Comparison of ENCODE assay signal across 17 cellular contexts in genomic region chr2:96108578-96109561, GRCh38. TPM values are rescaled to one million over a fixed set of nuclear protein-coding genes. Genes with fewer than 3 reads are reported as not detected.
A peak's percentile ranks its signal among the peaks of the same experiment; 100 is the strongest.
DNase-seq lines count a peak whose midpoint lies in the region; ATAC-seq and TF ChIP-seq lines count a peak whose summit lies in the region.
"Had no signal": no experiment of that assay in that cellular context is flagged by ENCODE, and none has a peak within 500 bp of the region (broad histone marks: within the 10 kb centered on the region; RNA-seq: fewer than 3 reads in every experiment).

No MANE protein-coding gene starts in this region.

- intact Hi-C loops in ascending aorta (cut with DNase I) = no loop called here

- 0 out of 22 replicates have a peak, but pooled peaks cover 0 to 2% (median 0%) of the 10 kb centered on the region in 11 experiments for H3K27me3 ChIP-seq in BLaER1 treated with 17β-estradiol and CSF1 and Interleukin-3, amounts not matched to agents 10 nM and 100 nM
- H3K27me3 ChIP-seq in cardiac muscle cell (no peaks in the 10 kb centered on the region), ascending aorta (no peaks in the 10 kb centered on the region)
- H3K27me3 ChIP-seq: dorsolateral prefrontal cortex, hepatocyte had no signal

- no peaks in the 10 kb centered on the region; a peak in 1 of 22 replicates for H4K20me1 ChIP-seq in BLaER1 treated with 17β-estradiol and CSF1 and Interleukin-3, amounts not matched to agents 10 nM and 100 nM

- H3K4me1 Mint-ChIP-seq in nephron progenitor cell = peaks cover 39% of the 10 kb centered on the region

- DNase-seq in cardiac muscle cell (ENCODE audit: low read depth in 1 of 2, low spot score in 1 of 2) = peak; percentile 38 to 86
- DNase-seq in nephron progenitor cell = peak; percentile 70
- DNase-seq in ascending aorta (ENCODE audit: low spot score in 2 of 2) = no peak
- no peak for DNase-seq in HEK293T (ENCODE audit: extremely low spot score)
- DNase-seq in hepatic stellate cell (ENCODE audit: low spot score) = no peak
- DNase-seq: activated CD4-positive, alpha-beta T cell treated with anti-CD3 and anti-CD28 coated beads for 1 hour; activated naive CD4-positive, alpha-beta T cell treated with Interleukin-2 at 50 U/mL for 16 hours; MV-4-11; naive B cell; SK-N-SH; stimulated activated CD4-positive, alpha-beta T cell treated with anti-CD3 and anti-CD28 coated beads, Interleukin-2, amount 100 ng/mL, for 24 hours had no signal

- peak overlapping the region in 6 of 11 experiments; percentile 9 to 31 (median 12); a peak in 1 of 22 replicates for H3K9ac ChIP-seq in BLaER1 treated with 17β-estradiol and CSF1 and Interleukin-3, amounts not matched to agents 10 nM and 100 nM
- H3K9ac ChIP-seq: SK-N-SH had no signal

- no peak overlapping the region for H3K4me3 ChIP-seq in BLaER1 treated with 17β-estradiol and CSF1 and Interleukin-3, amounts not matched to agents 10 nM and 100 nM
- H3K4me3 ChIP-seq in cardiac muscle cell = peak overlapping the region; percentile 11
- H3K4me3 ChIP-seq in ascending aorta = no peak overlapping the region
- H3K4me3 ChIP-seq: dorsolateral prefrontal cortex, hepatocyte had no signal

- H3K4me1 ChIP-seq in BLaER1 treated with 17β-estradiol and CSF1 and Interleukin-3, amounts not matched to agents 10 nM and 100 nM = peaks cover 27 to 65% (median 51%) of the 10 kb centered on the region in 10 experiments
- H3K4me1 ChIP-seq in cardiac muscle cell (ENCODE audit: low read depth) (peaks cover 53% of the 10 kb centered on the region), ascending aorta (peaks cover 0 to 7% of the 10 kb centered on the region in 2 donors)

- POLR2A ChIA-PET in HEK293T (lab: Yijun Ruan, JAX) = no interaction called here

- no peaks in the 10 kb centered on the region for H3K36me3 Mint-ChIP-seq in nephron progenitor cell (ENCODE audit: low read depth)

- no peak for TF ChIP-seq CTCF in cardiac muscle cell (IDR thresholded peaks at IDR 0.05; ENCODE audit: low read depth, low read length)
- no peak for TF ChIP-seq CTCF in nephron progenitor cell (IDR thresholded peaks at IDR 0.05)
- TF ChIP-seq CTCF in ascending aorta (IDR thresholded peaks at IDR 0.05) = no peak

- peak overlapping the region; percentile 64 for H3K4me3 Mint-ChIP-seq in nephron progenitor cell

- H3K27ac ChIP-seq in BLaER1 treated with 17β-estradiol and CSF1 and Interleukin-3, amounts not matched to agents 10 nM and 100 nM = peak overlapping the region in 3 of 11 experiments; percentile 5 to 43 (median 38); a peak in 4 of 22 replicates
- peak overlapping the region; percentile 97 for H3K27ac ChIP-seq in cardiac muscle cell
- H3K27ac ChIP-seq in ascending aorta = peak overlapping the region in 1 of 2 donors; percentile 65
- H3K27ac ChIP-seq: C4-2B, hepatocyte had no signal

- peaks cover 18% of the 10 kb centered on the region for H3K9me3 Mint-ChIP-seq in nephron progenitor cell

- H3K36me3 ChIP-seq in BLaER1 treated with 17β-estradiol and CSF1 and Interleukin-3, amounts not matched to agents 10 nM and 100 nM = peaks cover 0 to 6% (median 0%) of the 10 kb centered on the region in 11 experiments; a peak in 1 of 22 replicates
- H3K36me3 ChIP-seq in cardiac muscle cell = no peaks in the 10 kb centered on the region
- no peaks in the 10 kb centered on the region for H3K36me3 ChIP-seq in ascending aorta

- CTCF ChIA-PET in HEK293T (lab: Yijun Ruan, JAX) = interaction anchor here (0.8 to 1.6 kb wide), 3 partner anchors 8 to 116 kb away, joined by 3 to 5 read pairs (median 4); no protein-coding TSS in a partner anchor

- ATAC-seq in GM21619 (IDR thresholded peaks at IDR 0.05; ENCODE audit: unreplicated experiment) = no peak

- H3K9me3 ChIP-seq in BLaER1 treated with 17β-estradiol and CSF1 and Interleukin-3, amounts not matched to agents 10 nM and 100 nM (replicated peaks in 1 of 11) = peaks cover 12 to 22% (median 15%) of the 10 kb centered on the region in 11 experiments
- H3K9me3 ChIP-seq in cardiac muscle cell (ENCODE audit: low read depth) (no peaks in the 10 kb centered on the region), ascending aorta (peaks cover 5 to 9% of the 10 kb centered on the region in 2 donors)
- H3K9me3 ChIP-seq: SK-N-SH had no signal

- H3K27me3 Mint-ChIP-seq in nephron progenitor cell (ENCODE audit: low read depth, poor library complexity) = peaks cover 17% of the 10 kb centered on the region

- H3K4me2 ChIP-seq in BLaER1 treated with 17β-estradiol and CSF1 and Interleukin-3, amounts not matched to agents 10 nM and 100 nM = peak overlapping the region; percentile 64 to 88 (median 80)
- H3K4me2 ChIP-seq: hepatocyte, SK-N-SH had no signal

- peak overlapping the region; percentile 87 for H3K27ac Mint-ChIP-seq in nephron progenitor cell
- H3K27ac Mint-ChIP-seq: naive B cell had no signal

TF ChIP-seq in PFSK-1, 5 proteins besides CTCF, POLR2A, EP300 and RAD21:
- TF ChIP-seq FOXP2 (optimal IDR thresholded peaks at IDR 0.05; ENCODE audit: borderline replicate concordance, extremely low read depth, extremely low read length, insufficient read depth) (peak; percentile 59), POLR2AphosphoS5 (IDR thresholded peaks at IDR 0.05; ENCODE audit: low read depth, low read length) (no peak)

TF ChIP-seq in HEK293T, 16 proteins besides CTCF, POLR2A, EP300 and RAD21:
- TF ChIP-seq PKNOX1 (IDR thresholded peaks at IDR 0.05) = no peak
- no peak for TF ChIP-seq BHLHE40 (IDR thresholded peaks at IDR 0.05; ENCODE audit: borderline replicate concordance)

RNA-seq across cellular contexts. Expression of gene ADRA2B, which starts 7.5 kb away (rescaled TPM):
- polyA plus RNA-seq in PFSK-1 (2012; ENCODE audit: insufficient read length, low read depth) = 0.11 TPM
- 27.4 and 61.8 TPM in 2 replicates for total RNA-seq in cardiac muscle cell
- 28.5 and 50.8 TPM in 2 replicates for polyA plus RNA-seq in cardiac muscle cell
- 9.4 TPM for total RNA-seq in ascending aorta
- polyA plus RNA-seq: SK-N-SH had no signal

RNA-seq across cellular contexts. Expression of gene ASTL, which starts 29.4 kb away (rescaled TPM):
- not detected for polyA plus RNA-seq in PFSK-1 (2012; ENCODE audit: insufficient read length, low read depth)
- total RNA-seq in cardiac muscle cell = not detected in 2 replicates
- not detected in 2 replicates for polyA plus RNA-seq in cardiac muscle cell
- total RNA-seq in ascending aorta = not detected
- total RNA-seq: hepatocyte had no signal
- polyA plus RNA-seq: hepatocyte, SK-N-SH had no signal

RNA-seq across cellular contexts. Expression of gene DUSP2, which starts 36.4 kb away (rescaled TPM):
- polyA plus RNA-seq in PFSK-1 (2012; ENCODE audit: insufficient read length, low read depth) = 0.60 TPM
- 0.89 and 3.0 TPM in 2 replicates for total RNA-seq in cardiac muscle cell
- polyA plus RNA-seq in cardiac muscle cell = 1.0 and 2.2 TPM in 2 replicates
- 7.2 TPM for total RNA-seq in ascending aorta

Comparison
In these comparisons a context has a peak if more than half of its experiments do, and no peak if none do; other contexts are left out.
1. DNase-seq: peak in cardiac muscle cell (2 of 2) and nephron progenitor cell (single experiment); none in ascending aorta (0 of 2), HEK293T (single experiment) and hepatic stellate cell (single experiment).